In the genomic region with DNA sequence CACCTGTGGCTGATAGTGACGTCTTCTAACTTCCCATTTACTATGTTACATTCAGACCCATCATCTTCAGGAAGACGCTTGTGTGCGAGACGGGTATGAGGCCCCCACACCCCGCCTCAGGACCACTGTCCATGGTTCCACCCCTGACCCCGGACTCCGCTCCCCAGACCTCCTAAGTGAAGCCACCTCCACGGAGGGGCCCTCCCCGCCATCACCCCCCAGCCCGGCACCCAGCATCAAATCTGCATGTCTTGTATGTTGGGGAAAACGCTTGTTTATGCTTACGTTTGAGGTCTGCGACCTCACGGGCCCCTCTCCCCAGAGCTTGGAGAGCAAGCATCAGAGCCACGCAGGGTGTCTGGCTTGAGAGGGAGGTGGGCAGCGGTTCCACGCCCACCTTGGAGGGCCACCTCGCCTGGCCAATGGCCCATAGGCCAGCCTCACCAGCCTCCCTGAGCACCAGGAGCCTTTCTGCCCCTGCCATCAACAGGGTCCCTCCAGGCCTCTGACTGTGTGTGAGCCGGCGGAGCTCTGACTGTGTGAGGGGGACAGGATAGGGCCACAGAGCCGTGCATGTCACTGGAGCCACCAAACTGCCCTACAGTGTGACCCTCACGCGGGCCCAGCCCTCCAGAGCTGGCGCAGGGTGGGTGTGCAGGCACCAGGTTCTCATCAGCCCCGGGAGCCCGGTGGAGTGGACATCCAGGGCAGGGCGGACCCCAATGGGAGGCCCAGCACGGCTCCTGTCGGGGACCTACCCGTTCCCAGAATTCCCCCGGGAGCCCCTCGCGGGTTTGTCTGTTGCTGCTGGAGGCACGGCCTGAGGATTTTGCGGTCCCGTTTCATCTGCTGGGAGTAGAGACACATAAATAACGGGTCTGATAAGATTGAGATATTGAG, we compare ENCODE assay signal across 13 cellular contexts.
"Had no signal": no experiment of that assay in that cellular context is flagged by ENCODE, and none has a peak within 500 bp of the region (broad histone marks: within the 10 kb centered on the region; RNA-seq: fewer than 3 reads in every experiment).

No MANE protein-coding gene starts in this region.

- H3K36me3 ChIP-seq: ascending aorta, breast epithelium, heart left ventricle, left lung had no signal

- H3K4me1 ChIP-seq: ascending aorta, breast epithelium, heart left ventricle, left lung had no signal

- DNase-seq: activated B cell treated with CpG ODN at 0.5 μM for 24 hours; activated CD4-positive, alpha-beta T cell treated with anti-CD3 and anti-CD28 coated beads, Interleukin-2, amount 10 ng/mL, durations not matched to agents 24 days and 14 days; activated CD8-positive, alpha-beta memory T cell treated with anti-CD3 and anti-CD28 coated beads, Interleukin-2, amount 50 U/mL, for 48 hours; activated naive CD4-positive, alpha-beta T cell; activated T-cell treated with anti-CD3 and anti-CD28 coated beads, Interleukin-2, amount 50 U/mL, for 72 hours; mesenchymal stem cell; stimulated activated CD4-positive, alpha-beta T cell treated with anti-CD3 and anti-CD28 coated beads, Interleukin-1b, Interleukin-23, amount 100 ng/mL, for 48 hours had no signal

- H3K4me3 ChIP-seq: ascending aorta, breast epithelium, heart left ventricle, left lung had no signal

- H3K27ac Mint-ChIP-seq: activated B cell treated with CpG ODN at 0.5 μM for 24 hours; activated CD4-positive, alpha-beta T cell treated with anti-CD3 and anti-CD28 coated beads, Interleukin-2, amount 10 ng/mL, durations not matched to agents 24 days and 14 days; activated T-cell treated with anti-CD3 and anti-CD28 coated beads, Interleukin-2, amount 50 U/mL, for 72 hours; nephron; T-helper 1 cell treated with Interleukin-12 subunit alpha and Interleukin-12 subunit beta and Interleukin-4 antibody, amounts not matched to agents 30 μg/mL and 1 μg/mL, for 36 hours had no signal

- H3K4me3 Mint-ChIP-seq: activated B cell treated with CpG ODN at 0.5 μM for 24 hours; activated CD4-positive, alpha-beta T cell treated with anti-CD3 and anti-CD28 coated beads, Interleukin-2, amount 10 ng/mL, durations not matched to agents 24 days and 14 days; activated T-cell treated with anti-CD3 and anti-CD28 coated beads, Interleukin-2, amount 50 U/mL, for 72 hours; nephron; T-helper 1 cell treated with Interleukin-12 subunit alpha and Interleukin-12 subunit beta and Interleukin-4 antibody, amounts not matched to agents 30 μg/mL and 1 μg/mL, for 36 hours had no signal

- H3K9me3 Mint-ChIP-seq: activated B cell treated with CpG ODN at 0.5 μM for 24 hours; activated CD4-positive, alpha-beta T cell treated with anti-CD3 and anti-CD28 coated beads, Interleukin-2, amount 10 ng/mL, durations not matched to agents 24 days and 14 days; activated T-cell treated with anti-CD3 and anti-CD28 coated beads, Interleukin-2, amount 50 U/mL, for 72 hours; nephron; T-helper 1 cell treated with Interleukin-12 subunit alpha and Interleukin-12 subunit beta and Interleukin-4 antibody, amounts not matched to agents 30 μg/mL and 1 μg/mL, for 36 hours had no signal

- H3K27me3 ChIP-seq: ascending aorta had no signal

- H3K9me3 ChIP-seq: ascending aorta, breast epithelium, heart left ventricle, left lung had no signal

- H3K4me1 Mint-ChIP-seq: activated B cell treated with CpG ODN at 0.5 μM for 24 hours; activated CD4-positive, alpha-beta T cell treated with anti-CD3 and anti-CD28 coated beads, Interleukin-2, amount 10 ng/mL, durations not matched to agents 24 days and 14 days; nephron had no signal

- ATAC-seq: activated T-cell treated with anti-CD3 and anti-CD28 coated beads, Interleukin-2, amount 50 U/mL, for 72 hours; heart left ventricle; left lung had no signal

- H3K27ac ChIP-seq: ascending aorta, breast epithelium, heart left ventricle, left lung had no signal

- H3K27me3 Mint-ChIP-seq: activated CD4-positive, alpha-beta T cell treated with anti-CD3 and anti-CD28 coated beads, Interleukin-2, amount 10 ng/mL, durations not matched to agents 24 days and 14 days had no signal
